ENCODE assay signal across 8 cellular contexts in the genomic region with DNA sequence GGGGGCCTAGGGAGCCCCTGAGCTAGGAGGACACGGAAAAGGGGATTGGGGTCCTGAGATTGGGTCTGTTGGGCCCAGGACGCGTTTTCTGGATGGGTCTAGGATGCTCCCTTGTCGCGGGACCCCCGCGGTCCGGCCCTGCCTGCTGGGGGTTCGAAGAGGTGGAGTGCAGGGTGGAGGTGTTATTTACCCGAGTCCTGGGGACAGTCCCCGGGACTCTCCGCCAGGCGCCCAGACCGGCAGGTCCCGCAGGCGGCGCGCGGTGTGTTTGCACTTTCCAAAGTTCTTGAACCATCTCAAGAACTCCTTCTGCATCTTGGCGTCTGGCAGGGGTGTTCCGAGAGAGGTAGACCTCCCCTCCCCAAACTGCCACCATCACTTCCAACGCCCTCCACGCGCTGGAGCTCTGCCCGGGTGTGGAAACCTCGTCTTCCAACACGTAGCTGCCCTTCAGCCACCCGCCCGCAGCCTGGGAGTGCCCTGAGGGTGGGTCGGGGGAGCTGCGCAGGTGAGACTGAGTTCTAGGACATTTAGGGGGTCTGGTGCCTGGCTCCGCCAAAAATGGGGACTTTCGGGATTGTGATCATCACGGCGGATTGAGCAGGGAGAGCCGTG. TPM values are rescaled to one million over a fixed set of nuclear protein-coding genes. Genes with fewer than 3 reads are reported as not detected.
DNase-seq lines count a peak whose midpoint lies in the region; ATAC-seq and TF ChIP-seq lines count a peak whose summit lies in the region.

No MANE protein-coding gene starts in this region.

- H3K9me3 ChIP-seq in BLaER1 (no peaks in the 10 kb centered on the region), left ventricle myocardium inferior (replicated peaks) (no peaks in the 10 kb centered on the region)

- no peak overlapping the region for H3K27ac Mint-ChIP-seq in activated naive CD8-positive, alpha-beta T cell

- peak; percentile 32 for DNase-seq in NCI-H345 treated with DMSO at 0.1 percent for 48 hours (lab: John Stamatoyannopoulos, UW; ENCODE audit: unreplicated experiment)
- DNase-seq in left ventricle myocardium inferior = peak; percentile 63
- peak; percentile 62 for DNase-seq in retina
- DNase-seq in SIG-M5 treated with dmso at 0.1 percent for 504 hours (lab: John Stamatoyannopoulos, UW; ENCODE audit: unreplicated experiment) = no peak

- H3K9ac ChIP-seq in BLaER1 = peak overlapping the region; percentile 13; the same call in 1 of the 2 replicates

- no peaks in the 10 kb centered on the region for H3K36me3 Mint-ChIP-seq in activated naive CD8-positive, alpha-beta T cell

- H3K9me3 Mint-ChIP-seq in activated naive CD8-positive, alpha-beta T cell (ENCODE audit: low read depth) = no peaks in the 10 kb centered on the region

- peaks cover 7% of the 10 kb centered on the region for H4K20me1 ChIP-seq in BLaER1

- H3K27me3 Mint-ChIP-seq in activated naive CD8-positive, alpha-beta T cell = peaks cover 40% of the 10 kb centered on the region

- H3K4me1 ChIP-seq in BLaER1 = peaks cover 20% of the 10 kb centered on the region
- peaks cover 82% of the 10 kb centered on the region for H3K4me1 ChIP-seq in left ventricle myocardium inferior

- peaks cover 23% of the 10 kb centered on the region for H3K4me1 Mint-ChIP-seq in activated naive CD8-positive, alpha-beta T cell (ENCODE audit: low read depth)

- H3K36me3 ChIP-seq in BLaER1 (no peaks in the 10 kb centered on the region), left ventricle myocardium inferior (peaks cover 34% of the 10 kb centered on the region)

- ATAC-seq in GM21576 (IDR thresholded peaks at IDR 0.05; ENCODE audit: unreplicated experiment) (peak; percentile 33), GM19455 (IDR thresholded peaks at IDR 0.05; ENCODE audit: unreplicated experiment) (no peak)

- H3K4me3 Mint-ChIP-seq in activated naive CD8-positive, alpha-beta T cell = peak overlapping the region; percentile 88

- no peak for TF ChIP-seq CTCF in left ventricle myocardium inferior (IDR thresholded peaks at IDR 0.05; ENCODE audit: borderline replicate concordance)

- intact Hi-C loops in left ventricle myocardium inferior (cut with micrococcal nuclease) = loop anchor here (10.0 kb wide), 2 partner anchors 171 to 261 kb away; no protein-coding TSS in a partner anchor

- H3K27ac ChIP-seq in BLaER1 (no peak overlapping the region), left ventricle myocardium inferior (replicated peaks) (peak overlapping the region; percentile 98)

- H3K27me3 ChIP-seq in BLaER1 = peaks cover 47% of the 10 kb centered on the region
- H3K27me3 ChIP-seq in left ventricle myocardium inferior (ENCODE audit: low read depth) = no peaks in the 10 kb centered on the region

- peak overlapping the region; percentile 67 for H3K4me3 ChIP-seq in BLaER1
- peak overlapping the region; percentile 83 for H3K4me3 ChIP-seq in left ventricle myocardium inferior

- H3K4me2 ChIP-seq in BLaER1 = peak overlapping the region; percentile 96

RNA-seq across cellular contexts. Expression of a gene that starts 0.6 kb away (rescaled TPM):
- total RNA-seq in left ventricle myocardium inferior = 266 TPM

RNA-seq across cellular contexts. Expression of a gene that starts 25.9 kb away (rescaled TPM):
- total RNA-seq in left ventricle myocardium inferior = 196 TPM
